In the genomic region with DNA sequence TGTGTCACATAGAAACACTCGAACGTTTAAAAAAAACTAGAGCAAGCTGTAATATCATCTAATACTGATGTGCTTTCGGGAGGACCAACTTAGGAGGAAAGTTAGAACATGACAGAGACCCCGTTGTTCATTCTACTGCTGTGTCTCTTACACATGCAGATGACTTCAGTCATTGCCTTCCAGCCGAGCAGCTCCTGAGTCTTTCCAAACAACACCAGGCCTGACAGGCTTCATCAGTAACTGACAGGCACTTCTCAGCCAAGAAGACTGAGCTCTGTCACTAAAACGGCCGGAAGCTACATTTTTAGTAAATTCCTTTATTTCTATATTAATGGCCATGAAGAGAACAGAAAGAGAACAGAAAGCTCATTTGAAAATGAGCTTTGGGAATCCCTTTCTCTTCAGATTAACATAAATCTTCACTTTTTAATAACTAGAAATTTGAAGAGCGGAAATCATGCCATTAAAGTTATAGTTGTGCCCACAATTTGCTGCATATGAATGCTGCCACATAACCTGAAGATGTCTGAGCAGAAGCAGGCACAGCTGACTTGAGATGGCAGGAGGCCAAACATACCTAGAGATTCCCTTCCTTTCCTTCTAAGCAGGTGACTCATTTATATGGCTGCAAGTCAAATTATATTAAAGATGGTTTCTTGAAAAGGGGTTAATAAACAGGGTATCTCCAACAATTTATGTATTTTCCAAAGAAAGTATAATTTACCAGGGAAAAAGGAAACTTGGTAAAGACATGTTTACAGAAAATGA, we compare ENCODE assay signal across 1 cellular context.
TF ChIP-seq lines count a peak whose summit lies in the region.

No MANE protein-coding gene starts in this region.

TF ChIP-seq in HepG2, 621 proteins besides CTCF, POLR2A, EP300 and RAD21 (continued from another document):
- TF ChIP-seq ZBTB40 (IDR thresholded peaks at IDR 0.05): no peak
- TF ChIP-seq ZBTB40 (CRISPR knock-in tag; IDR thresholded peaks at IDR 0.05): no peak
- TF ChIP-seq, protein P1, sequence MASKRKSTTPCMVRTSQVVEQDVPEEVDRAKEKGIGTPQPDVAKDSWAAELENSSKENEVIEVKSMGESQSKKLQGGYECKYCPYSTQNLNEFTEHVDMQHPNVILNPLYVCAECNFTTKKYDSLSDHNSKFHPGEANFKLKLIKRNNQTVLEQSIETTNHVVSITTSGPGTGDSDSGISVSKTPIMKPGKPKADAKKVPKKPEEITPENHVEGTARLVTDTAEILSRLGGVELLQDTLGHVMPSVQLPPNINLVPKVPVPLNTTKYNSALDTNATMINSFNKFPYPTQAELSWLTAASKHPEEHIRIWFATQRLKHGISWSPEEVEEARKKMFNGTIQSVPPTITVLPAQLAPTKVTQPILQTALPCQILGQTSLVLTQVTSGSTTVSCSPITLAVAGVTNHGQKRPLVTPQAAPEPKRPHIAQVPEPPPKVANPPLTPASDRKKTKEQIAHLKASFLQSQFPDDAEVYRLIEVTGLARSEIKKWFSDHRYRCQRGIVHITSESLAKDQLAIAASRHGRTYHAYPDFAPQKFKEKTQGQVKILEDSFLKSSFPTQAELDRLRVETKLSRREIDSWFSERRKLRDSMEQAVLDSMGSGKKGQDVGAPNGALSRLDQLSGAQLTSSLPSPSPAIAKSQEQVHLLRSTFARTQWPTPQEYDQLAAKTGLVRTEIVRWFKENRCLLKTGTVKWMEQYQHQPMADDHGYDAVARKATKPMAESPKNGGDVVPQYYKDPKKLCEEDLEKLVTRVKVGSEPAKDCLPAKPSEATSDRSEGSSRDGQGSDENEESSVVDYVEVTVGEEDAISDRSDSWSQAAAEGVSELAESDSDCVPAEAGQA (IDR thresholded peaks at IDR 0.05; ENCODE audit: low read depth): no peak
- TF ChIP-seq, protein P1 (CRISPR knock-in tag; IDR thresholded peaks at IDR 0.05; ENCODE audit: borderline replicate concordance): no peak
- TF ChIP-seq MEIS1 (CRISPR knock-in tag; IDR thresholded peaks at IDR 0.05; ENCODE audit: borderline replicate concordance): no peak
- no peak for TF ChIP-seq ZNF225 (CRISPR knock-in tag; IDR thresholded peaks at IDR 0.05)
- no peak for TF ChIP-seq SALL2 (CRISPR knock-in tag; IDR thresholded peaks at IDR 0.05)
- TF ChIP-seq ZNF746 (CRISPR knock-in tag; IDR thresholded peaks at IDR 0.05): no peak
- TF ChIP-seq ZIK1 (CRISPR knock-in tag; IDR thresholded peaks at IDR 0.05; ENCODE audit: borderline replicate concordance, low read depth): no peak
- no peak for TF ChIP-seq ZNF33B (CRISPR knock-in tag; IDR thresholded peaks at IDR 0.05)
- no peak for TF ChIP-seq MATR3 (CRISPR knock-in tag; IDR thresholded peaks at IDR 0.05)
- no peak for TF ChIP-seq ZNF180 (CRISPR knock-in tag; IDR thresholded peaks at IDR 0.05; ENCODE audit: borderline replicate concordance, low read depth)
- no peak for TF ChIP-seq NFYB (CRISPR knock-in tag; IDR thresholded peaks at IDR 0.05)
- TF ChIP-seq, protein P2, sequence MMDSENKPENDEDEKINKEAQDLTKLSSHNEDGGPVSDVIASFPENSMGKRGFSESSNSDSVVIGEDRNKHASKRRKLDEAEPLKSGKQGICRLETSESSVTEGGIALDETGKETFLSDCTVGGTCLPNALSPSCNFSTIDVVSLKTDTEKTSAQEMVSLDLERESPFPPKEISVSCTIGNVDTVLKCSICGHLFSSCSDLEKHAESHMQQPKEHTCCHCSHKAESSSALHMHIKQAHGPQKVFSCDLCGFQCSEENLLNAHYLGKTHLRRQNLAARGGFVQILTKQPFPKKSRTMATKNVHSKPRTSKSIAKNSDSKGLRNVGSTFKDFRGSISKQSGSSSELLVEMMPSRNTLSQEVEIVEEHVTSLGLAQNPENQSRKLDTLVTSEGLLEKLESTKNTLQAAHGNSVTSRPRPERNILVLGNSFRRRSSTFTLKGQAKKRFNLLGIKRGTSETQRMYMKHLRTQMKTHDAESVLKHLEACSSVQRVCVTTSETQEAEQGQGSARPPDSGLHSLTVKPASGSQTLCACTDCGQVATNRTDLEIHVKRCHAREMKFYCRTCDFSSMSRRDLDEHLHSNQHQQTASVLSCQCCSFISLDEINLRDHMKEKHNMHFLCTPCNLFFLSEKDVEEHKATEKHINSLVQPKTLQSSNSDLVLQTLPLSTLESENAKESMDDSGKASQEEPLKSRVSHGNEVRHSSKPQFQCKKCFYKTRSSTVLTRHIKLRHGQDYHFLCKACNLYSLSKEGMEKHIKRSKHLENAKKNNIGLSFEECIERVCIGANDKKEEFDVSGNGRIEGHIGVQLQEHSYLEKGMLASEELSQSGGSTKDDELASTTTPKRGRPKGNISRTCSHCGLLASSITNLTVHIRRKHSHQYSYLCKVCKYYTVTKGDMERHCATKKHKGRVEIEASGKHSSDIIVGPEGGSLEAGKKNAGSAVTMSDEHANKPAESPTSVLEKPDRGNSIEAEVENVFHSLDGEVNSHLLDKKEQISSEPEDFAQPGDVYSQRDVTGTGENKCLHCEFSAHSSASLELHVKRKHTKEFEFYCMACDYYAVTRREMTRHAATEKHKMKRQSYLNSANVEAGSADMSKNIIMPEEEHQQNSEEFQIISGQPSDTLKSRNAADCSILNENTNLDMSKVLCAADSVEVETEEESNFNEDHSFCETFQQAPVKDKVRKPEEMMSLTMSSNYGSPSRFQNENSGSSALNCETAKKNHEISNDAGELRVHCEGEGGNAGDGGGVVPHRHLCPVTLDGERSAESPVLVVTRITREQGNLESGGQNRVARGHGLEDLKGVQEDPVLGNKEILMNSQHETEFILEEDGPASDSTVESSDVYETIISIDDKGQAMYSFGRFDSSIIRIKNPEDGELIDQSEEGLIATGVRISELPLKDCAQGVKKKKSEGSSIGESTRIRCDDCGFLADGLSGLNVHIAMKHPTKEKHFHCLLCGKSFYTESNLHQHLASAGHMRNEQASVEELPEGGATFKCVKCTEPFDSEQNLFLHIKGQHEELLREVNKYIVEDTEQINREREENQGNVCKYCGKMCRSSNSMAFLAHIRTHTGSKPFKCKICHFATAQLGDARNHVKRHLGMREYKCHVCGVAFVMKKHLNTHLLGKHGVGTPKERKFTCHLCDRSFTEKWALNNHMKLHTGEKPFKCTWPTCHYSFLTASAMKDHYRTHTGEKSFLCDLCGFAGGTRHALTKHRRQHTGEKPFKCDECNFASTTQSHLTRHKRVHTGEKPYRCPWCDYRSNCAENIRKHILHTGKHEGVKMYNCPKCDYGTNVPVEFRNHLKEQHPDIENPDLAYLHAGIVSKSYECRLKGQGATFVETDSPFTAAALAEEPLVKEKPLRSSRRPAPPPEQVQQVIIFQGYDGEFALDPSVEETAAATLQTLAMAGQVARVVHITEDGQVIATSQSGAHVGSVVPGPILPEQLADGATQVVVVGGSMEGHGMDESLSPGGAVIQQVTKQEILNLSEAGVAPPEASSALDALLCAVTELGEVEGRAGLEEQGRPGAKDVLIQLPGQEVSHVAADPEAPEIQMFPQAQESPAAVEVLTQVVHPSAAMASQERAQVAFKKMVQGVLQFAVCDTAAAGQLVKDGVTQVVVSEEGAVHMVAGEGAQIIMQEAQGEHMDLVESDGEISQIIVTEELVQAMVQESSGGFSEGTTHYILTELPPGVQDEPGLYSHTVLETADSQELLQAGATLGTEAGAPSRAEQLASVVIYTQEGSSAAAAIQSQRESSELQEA (CRISPR knock-in tag; IDR thresholded peaks at IDR 0.05; ENCODE audit: not compliant biosample characterization): no peak
